Comparison of ENCODE assay signal across 16 cellular contexts in the genomic region with DNA sequence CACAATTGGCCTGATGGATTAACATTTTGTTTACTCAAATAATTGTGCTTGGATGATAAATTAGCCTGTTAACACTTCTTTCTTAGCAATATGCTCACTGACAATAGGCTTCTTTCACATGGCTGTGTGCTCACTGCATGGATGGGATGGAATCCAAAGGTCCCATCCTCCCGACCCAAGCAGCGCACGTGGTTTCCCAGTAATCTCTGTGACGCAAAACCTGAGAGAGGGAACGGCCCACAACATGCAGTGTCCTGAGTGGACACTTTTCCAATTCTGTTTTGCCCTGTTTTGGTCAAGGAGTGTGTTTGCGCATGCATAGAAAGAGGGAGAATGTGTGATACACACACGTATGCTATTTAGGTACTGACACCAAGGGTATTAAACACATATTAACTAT. TPM values are rescaled to one million over a fixed set of nuclear protein-coding genes. Genes with fewer than 3 reads are reported as not detected.
DNase-seq lines count a peak whose midpoint lies in the region; ATAC-seq and TF ChIP-seq lines count a peak whose summit lies in the region.
"Had no signal": no experiment of that assay in that cellular context is flagged by ENCODE, and none has a peak within 500 bp of the region (broad histone marks: within the 10 kb centered on the region; RNA-seq: fewer than 3 reads in every experiment).

No MANE protein-coding gene starts in this region.

- H3K27me3 ChIP-seq in gastroesophageal sphincter = no peaks in the 10 kb centered on the region
- H3K27me3 ChIP-seq: stomach had no signal

- no peaks in the 10 kb centered on the region for H3K9me3 ChIP-seq in gastroesophageal sphincter

- H3K4me3 ChIP-seq in gastroesophageal sphincter = no peak overlapping the region
- H3K4me3 ChIP-seq: K562, stomach had no signal

- no peaks in the 10 kb centered on the region for H3K36me3 ChIP-seq in gastroesophageal sphincter
- H3K36me3 ChIP-seq: stomach had no signal

- peaks cover 0 to 17% (median 0%) of the 10 kb centered on the region in 3 donors for H3K4me1 ChIP-seq in gastroesophageal sphincter

- TF ChIP-seq EP300 in gastroesophageal sphincter (IDR thresholded peaks at IDR 0.05) = no peak

- H3K27ac ChIP-seq in gastroesophageal sphincter = no peak overlapping the region
- H3K27ac ChIP-seq: stomach had no signal

- intact Hi-C loops in Right ventricle myocardium inferior (cut with DNase I) = no loop called here
- intact Hi-C loops in cardiac septum (cut with DNase I) = no loop called here

- TF ChIP-seq POLR2A in gastroesophageal sphincter (IDR thresholded peaks at IDR 0.05) = no peak

- 31 to 32% methylated on average over 7 of the region's 7 CpGs for WGBS in gastroesophageal sphincter (ENCODE audit: low coverage in 1 of 2), 2 donors

- ATAC-seq in Right ventricle myocardium inferior (peak; percentile 71), gastroesophageal sphincter (peak; percentile 61), GM21360 (IDR thresholded peaks at IDR 0.05; ENCODE audit: unreplicated experiment) (no peak)
- ATAC-seq: HCT116, K562, natural killer cell had no signal

- DNase-seq in Right ventricle myocardium inferior (ENCODE audit: missing footprints) = no peak
- no peak for DNase-seq in cardiac septum (ENCODE audit: low spot score)
- peak; percentile 8 for DNase-seq in occipital lobe (lab: John Stamatoyannopoulos, UW)
- no peak for DNase-seq in NCI-H1092 (lab: John Stamatoyannopoulos, UW)
- no peak for DNase-seq in SIG-M5 treated with dmso at 0.1 percent for 504 hours (lab: John Stamatoyannopoulos, UW; ENCODE audit: unreplicated experiment)
- no peak for DNase-seq in T-helper 1 cell
- DNase-seq: activated CD4-positive, alpha-beta T cell treated with anti-CD3 and anti-CD28 coated beads, Interleukin-2, amount 50 U/mL, for 4 hours; effector memory CD4-positive, alpha-beta T cell; natural killer cell; NCI-H1694 treated with DMSO at 0.1 percent for 48 hours; stomach had no signal

- TF ChIP-seq CTCF in gastroesophageal sphincter (IDR thresholded peaks at IDR 0.05) = no peak

RNA-seq across cellular contexts. Expression of a gene that starts 42.1 kb away (rescaled TPM):
- total RNA-seq in Right ventricle myocardium inferior (1.4 TPM), cardiac septum (1.0 TPM), gastroesophageal sphincter (1 to 10 TPM in 3 of 4 donors, under 1 TPM in 1; 0.81 to 3.6 (median 1.5) TPM), occipital lobe (9.7 TPM)
- total RNA-seq: A673 had no signal
